ENCODE assay signal across 16 cellular contexts in genomic region chr15:34755419-34755773, GRCh38. TPM values are rescaled to one million over a fixed set of nuclear protein-coding genes. Genes with fewer than 3 reads are reported as not detected.
DNase-seq lines count a peak whose midpoint lies in the region; ATAC-seq and TF ChIP-seq lines count a peak whose summit lies in the region.
"Had no signal": no experiment of that assay in that cellular context is flagged by ENCODE, and none has a peak within 500 bp of the region (broad histone marks: within the 10 kb centered on the region; RNA-seq: fewer than 3 reads in every experiment).

No MANE protein-coding gene starts in this region.

- H3K4me1 Mint-ChIP-seq in naive thymus-derived CD4-positive, alpha-beta T cell: peaks cover 2 to 12% (median 5%) of the 10 kb centered on the region in 7 donors
- H3K4me1 Mint-ChIP-seq in type B pancreatic cell (ENCODE audit: unreplicated experiment): no peaks in the 10 kb centered on the region

- WGBS in right cardiac atrium: 4% methylated on average over 11 of the region's 11 CpGs

- no peaks in the 10 kb centered on the region for H3K36me3 Mint-ChIP-seq in naive thymus-derived CD4-positive, alpha-beta T cell
- no peaks in the 10 kb centered on the region for H3K36me3 Mint-ChIP-seq in type B pancreatic cell
- H3K36me3 Mint-ChIP-seq: memory B cell had no signal

- H3K9me3 Mint-ChIP-seq in naive thymus-derived CD4-positive, alpha-beta T cell: peaks cover 0 to 13% (median 0%) of the 10 kb centered on the region in 11 donors
- H3K9me3 Mint-ChIP-seq in type B pancreatic cell: no peaks in the 10 kb centered on the region
- H3K9me3 Mint-ChIP-seq: activated T-cell treated with anti-CD3 and anti-CD28 coated beads, Interleukin-2, amount 50 U/mL, for 24 hours; central memory CD8-positive, alpha-beta T cell; memory B cell had no signal

- H3K27me3 Mint-ChIP-seq in naive thymus-derived CD4-positive, alpha-beta T cell: peaks cover 69 to 80% (median 77%) of the 10 kb centered on the region in 5 donors
- peaks cover 84% of the 10 kb centered on the region for H3K27me3 Mint-ChIP-seq in type B pancreatic cell

- no peak overlapping the region for H3K27ac ChIP-seq in right cardiac atrium (ENCODE audit: low read length)
- peak overlapping the region in 5 of 59 donors; percentile 6 to 36 (median 15) for H3K27ac ChIP-seq in dorsolateral prefrontal cortex
- no peak overlapping the region for H3K27ac ChIP-seq in naive thymus-derived CD4-positive, alpha-beta T cell (ENCODE audit: low read depth, low read length)
- H3K27ac ChIP-seq: PC-9, testis had no signal

- no peaks in the 10 kb centered on the region for H3K27me3 ChIP-seq in right cardiac atrium (ENCODE audit: control insufficient read depth, insufficient read depth)
- peaks cover 0 to 62% (median 34%) of the 10 kb centered on the region in 45 donors for H3K27me3 ChIP-seq in dorsolateral prefrontal cortex
- peaks cover 0 to 3% of the 10 kb centered on the region in 2 donors for H3K27me3 ChIP-seq in naive thymus-derived CD4-positive, alpha-beta T cell (ENCODE audit: control insufficient read depth in 2 of 2, insufficient read depth in 2 of 2, low read length in 2 of 2)
- H3K27me3 ChIP-seq in MG63: peaks cover 40% of the 10 kb centered on the region
- H3K27me3 ChIP-seq: testis had no signal

- POLR2A ChIA-PET in naive thymus-derived CD4-positive, alpha-beta T cell (lab: Charles Lee): no interaction called here

- intact Hi-C loops in right cardiac atrium (cut with DNase I) (no loop called here), Right ventricle myocardium superior (cut with DNase I) (no loop called here), dorsolateral prefrontal cortex (cut with DNase I) (no loop called here)
- intact Hi-C loops in naive thymus-derived CD4-positive, alpha-beta T cell (cut with micrococcal nuclease): no loop called here

- no peak for ATAC-seq in right cardiac atrium
- no peak for ATAC-seq in Right ventricle myocardium superior (ENCODE audit: poor library complexity)
- ATAC-seq in naive thymus-derived CD4-positive, alpha-beta T cell: no peak
- ATAC-seq in HG03442 (IDR thresholded peaks at IDR 0.05; ENCODE audit: unreplicated experiment): no peak

- peak overlapping the region in 7 of 10 donors; percentile 16 to 52 (median 39) for H3K4me3 Mint-ChIP-seq in naive thymus-derived CD4-positive, alpha-beta T cell
- peak overlapping the region; percentile 82 for H3K4me3 Mint-ChIP-seq in type B pancreatic cell
- H3K4me3 Mint-ChIP-seq: activated T-cell treated with anti-CD3 and anti-CD28 coated beads, Interleukin-2, amount 50 U/mL, for 24 hours; central memory CD8-positive, alpha-beta T cell; memory B cell had no signal

- TF ChIP-seq CTCF in dorsolateral prefrontal cortex (IDR thresholded peaks at IDR 0.05 in 54 of 56, conservative IDR thresholded peaks at IDR 0.05 in 2 of 56; ENCODE audit: low read depth in 1 of 56, partially characterized antibody in 56 of 56) (no peak), type B pancreatic cell (conservative IDR thresholded peaks at IDR 0.05) (no peak)

- CTCF ChIA-PET in naive thymus-derived CD4-positive, alpha-beta T cell (lab: Charles Lee): no interaction called here

- DNase-seq in right cardiac atrium (peak in 1 of 3 donors; percentile 17), Right ventricle myocardium superior (no peak), dorsolateral prefrontal cortex (no peak), type B pancreatic cell (ENCODE audit: extremely low spot score, unreplicated experiment) (no peak), MG63 (no peak), DMS114 treated with DMSO at 0.1 percent for 48 hours (lab: John Stamatoyannopoulos, UW; ENCODE audit: unreplicated experiment) (no peak)
- DNase-seq in naive thymus-derived CD4-positive, alpha-beta T cell: no peak
- DNase-seq: activated CD4-positive, alpha-beta T cell treated with anti-CD3 and anti-CD28 coated beads, Interleukin-2, amount 50 U/mL, for 48 hours; activated T-cell treated with anti-CD3 and anti-CD28 coated beads, Interleukin-2, amount 50 U/mL, for 24 hours; PC-9; small intestine; testis had no signal

- H3K4me3 ChIP-seq in right cardiac atrium (ENCODE audit: low read length) (peak overlapping the region; percentile 26), dorsolateral prefrontal cortex (peak overlapping the region in 57 of 59 donors; percentile 31 to 69 (median 53)), MG63 (no peak overlapping the region)
- no peak overlapping the region for H3K4me3 ChIP-seq in naive thymus-derived CD4-positive, alpha-beta T cell (ENCODE audit: low read length)
- H3K4me3 ChIP-seq: PC-9 had no signal

- no peaks in the 10 kb centered on the region for H3K9me3 ChIP-seq in right cardiac atrium (ENCODE audit: control insufficient read depth, low read length)
- H3K9me3 ChIP-seq in naive thymus-derived CD4-positive, alpha-beta T cell (ENCODE audit: control insufficient read depth in 2 of 3, low read length in 3 of 3): no peaks in the 10 kb centered on the region
- H3K9me3 ChIP-seq in MG63: no peaks in the 10 kb centered on the region
- H3K9me3 ChIP-seq: testis had no signal

- no peaks in the 10 kb centered on the region for H3K36me3 ChIP-seq in naive thymus-derived CD4-positive, alpha-beta T cell (ENCODE audit: control insufficient read depth in 2 of 3, insufficient read depth in 3 of 3, low read length in 3 of 3)
- H3K36me3 ChIP-seq in MG63: no peaks in the 10 kb centered on the region

- no peak overlapping the region for H3K27ac Mint-ChIP-seq in naive thymus-derived CD4-positive, alpha-beta T cell
- H3K27ac Mint-ChIP-seq in type B pancreatic cell: no peak overlapping the region
- H3K27ac Mint-ChIP-seq: activated T-cell treated with anti-CD3 and anti-CD28 coated beads, Interleukin-2, amount 50 U/mL, for 24 hours; memory B cell had no signal

- H3K4me1 ChIP-seq in right cardiac atrium (ENCODE audit: control insufficient read depth, insufficient read depth, low read length): no peaks in the 10 kb centered on the region
- no peaks in the 10 kb centered on the region for H3K4me1 ChIP-seq in naive thymus-derived CD4-positive, alpha-beta T cell (ENCODE audit: control insufficient read depth in 2 of 2, insufficient read depth in 2 of 2, low read length in 2 of 2)
- H3K4me1 ChIP-seq: testis had no signal

RNA-seq across cellular contexts. Expression of gene GJD2, which starts 0.6 kb away (rescaled TPM):
- total RNA-seq in right cardiac atrium (10 to 100 TPM in 2 of 4 donors, 1 to 10 TPM in 2; 2.0 to 34.1 (median 14.0) TPM), Right ventricle myocardium superior (not detected), dorsolateral prefrontal cortex (1 to 10 TPM in 116 of 120 experiments, under 1 TPM in 4; 0.63 to 9.7 (median 3.5) TPM), type B pancreatic cell (ENCODE audit: low replicate concordance) (0.50 and 0.89 TPM in 2 replicates)
- 7.4 TPM for polyA plus RNA-seq in right cardiac atrium
- total RNA-seq in naive thymus-derived CD4-positive, alpha-beta T cell: not detected
- polyA plus RNA-seq in naive thymus-derived CD4-positive, alpha-beta T cell: not detected
- total RNA-seq in MG63 (2014; rRNA removed; shearing (Covaris generic); ENCODE audit: low replicate concordance): not detected in 2 replicates
- total RNA-seq: HepG2, PC-9 had no signal
- polyA plus RNA-seq: HepG2 had no signal

RNA-seq across cellular contexts. Expression of gene ACTC1, which starts 40.0 kb away (rescaled TPM):
- total RNA-seq in right cardiac atrium (over 10,000 TPM in 3 of 4 donors, 1,000 to 10,000 TPM in 1; 9,200 to 14,744 (median 13,223) TPM), Right ventricle myocardium superior (12,822 TPM), dorsolateral prefrontal cortex (10 to 100 TPM in 3 of 120 experiments, 1 to 10 TPM in 105, under 1 TPM in 11, not detected in 1; 0.35 to 19.2 (median 2.1) TPM), type B pancreatic cell (ENCODE audit: low replicate concordance) (0.52 and 19.7 TPM in 2 replicates)
- 12,784 TPM for polyA plus RNA-seq in right cardiac atrium
- total RNA-seq in naive thymus-derived CD4-positive, alpha-beta T cell: not detected
- not detected for polyA plus RNA-seq in naive thymus-derived CD4-positive, alpha-beta T cell
- not detected in 2 replicates for total RNA-seq in MG63 (2014; rRNA removed; shearing (Covaris generic); ENCODE audit: low replicate concordance)
- total RNA-seq: HepG2, PC-9 had no signal
- polyA plus RNA-seq: HepG2 had no signal

Comparison
In these comparisons a context has a peak if more than half of its experiments do, and no peak if none do; other contexts are left out.
1. H3K4me3 ChIP-seq: peak in right cardiac atrium (single experiment) and dorsolateral prefrontal cortex (57 of 59); none in naive thymus-derived CD4-positive, alpha-beta T cell (single experiment) and MG63 (single experiment).
2. RNA of gene ACTC1, which starts 40.0 kb away (total RNA-seq): 9,200 to 14,744 TPM in right cardiac atrium and 12,822 TPM in Right ventricle myocardium superior (single experiment); 0.52 to 19.7 TPM in type B pancreatic cell, 0.35 to 19.2 TPM in dorsolateral prefrontal cortex, not detected in naive thymus-derived CD4-positive, alpha-beta T cell and not detected in MG63; every median in the first group is over 100 times any median in the second.